In the genomic region with DNA sequence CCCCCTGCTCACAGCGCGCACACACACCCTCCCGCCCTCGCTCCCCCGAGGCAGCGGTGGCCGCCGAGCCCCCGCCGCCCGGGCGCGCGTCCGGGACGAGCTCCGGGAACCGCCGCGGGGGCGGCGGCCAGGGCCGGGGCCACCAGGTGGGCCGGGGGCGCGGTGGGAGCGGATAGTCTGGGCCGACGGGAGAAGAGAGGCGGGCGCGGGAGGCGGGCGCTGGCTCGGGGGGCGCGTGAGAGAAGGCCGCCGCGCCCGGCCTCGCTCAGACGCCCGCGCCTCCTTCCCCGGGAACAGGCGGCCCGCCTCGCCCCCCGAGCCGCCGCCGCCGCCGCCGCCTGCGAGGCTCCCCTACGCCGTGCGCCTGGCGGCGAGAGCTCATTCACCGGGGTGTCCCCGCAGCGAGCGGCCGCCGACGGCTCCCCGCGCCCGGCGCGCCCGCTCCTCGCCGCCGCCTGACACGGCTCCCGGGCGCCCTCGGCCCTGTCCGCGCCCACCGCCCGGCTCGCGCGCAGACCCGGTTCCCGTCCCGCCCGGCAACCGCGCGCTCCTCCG, we compare ENCODE assay signal across 8 cellular contexts. TPM values are rescaled to one million over a fixed set of nuclear protein-coding genes. Genes with fewer than 3 reads are reported as not detected.
A peak's percentile ranks its signal among the peaks of the same experiment; 100 is the strongest.
DNase-seq lines count a peak whose midpoint lies in the region; TF ChIP-seq lines count a peak whose summit lies in the region.

TSS of gene GNAQ (minus strand) at position 541 of the 555 bp plus-strand sequence. CDS start 576 bp downstream, outside the sequence.

- DNase-seq in DMS53 (lab: John Stamatoyannopoulos, UW) (peak; percentile 84), DMS53 treated with DMSO at 0.1 percent for 48 hours (lab: John Stamatoyannopoulos, UW; ENCODE audit: unreplicated experiment) (no peak), SK-N-DZ (ENCODE audit: low spot score) (peak; percentile 29), coronary artery (ENCODE audit: low spot score) (no peak), left kidney (ENCODE audit: low read depth, low spot score) (peak; percentile 76), C1 segment of cervical spinal cord (lab: John Stamatoyannopoulos, UW) (no peak), globus pallidus (ENCODE audit: low spot score) (no peak)
- DNase-seq in stimulated activated CD8-positive, alpha-beta memory T cell treated with anti-CD3 and anti-CD28 coated beads, Interleukin-4, amount 100 ng/mL, for 24 hours (ENCODE audit: low read depth): peak; percentile 4

- no peak for TF ChIP-seq CTCF in coronary artery (IDR thresholded peaks at IDR 0.05)

- peak within 1 kb of the TSS; percentile 76 for H3K4me3 ChIP-seq in coronary artery

- H3K27ac ChIP-seq in coronary artery: peak within 1 kb of the TSS; percentile 94 to 95

RNA-seq across cellular contexts. Expression of gene GNAQ, which starts in this region (rescaled TPM):
- polyA plus RNA-seq in SK-N-DZ (2014; cell fraction: cytosol; rRNA removed): 24.8 and 25.8 TPM in 2 replicates
- polyA plus RNA-seq in SK-N-DZ (2014; cell fraction: nucleus; rRNA removed): 11.6 and 14.4 TPM in 2 replicates

Comparison
In these comparisons a context has a peak if more than half of its experiments do, and no peak if none do; other contexts are left out.
1. DNase-seq: peak in DMS53 (single experiment), SK-N-DZ (single experiment), left kidney (single experiment) and stimulated activated CD8-positive, alpha-beta memory T cell treated with anti-CD3 and anti-CD28 coated beads, Interleukin-4, amount 100 ng/mL, for 24 hours (single experiment); none in DMS53 treated with DMSO at 0.1 percent for 48 hours (single experiment), coronary artery (single experiment), C1 segment of cervical spinal cord (0 of 14) and globus pallidus (single experiment).